In genomic region chr4:113905301-113905700, GRCh38 we compare ENCODE assay signal across 19 cellular contexts.
"Had no signal": no experiment of that assay in that cellular context is flagged by ENCODE, and none has a peak within 500 bp of the region (broad histone marks: within the 10 kb centered on the region; RNA-seq: fewer than 3 reads in every experiment).

No MANE protein-coding gene starts in this region.

- H3K9me3 Mint-ChIP-seq: central memory CD8-positive, alpha-beta T cell; neural progenitor cell had no signal

- H3K9ac ChIP-seq: neural progenitor cell had no signal

- H3K27ac Mint-ChIP-seq: activated CD4-positive, alpha-beta T cell treated with anti-CD3 and anti-CD28 coated beads for 36 hours; activated T-helper 1 cell treated with anti-CD3 and anti-CD28 coated beads, Interleukin-12 subunit alpha, Interleukin-12 subunit beta, Interleukin-2, Interleukin-4 antibody, amounts not matched to agents 30 ng/mL and 10 ng/mL and 1 ng/mL, durations not matched to agents 14 hours and 24 hours and 36 hours; memory B cell; neural progenitor cell; progenitor cell of endocrine pancreas; stimulated activated naive CD8-positive, alpha-beta T cell treated with anti-CD3 and anti-CD28 coated beads, Interleukin-15, Interleukin-2, amounts not matched to agents 100 ng/mL and 50 ng/mL, for 24 hours; T-helper 2 cell treated with Interferon-gamma antibody and Interleukin-4, amounts not matched to agents 5 μg/mL and 100 μg/mL, for 36 hours; WTC11 had no signal

- H3K27me3 Mint-ChIP-seq: activated CD4-positive, alpha-beta T cell treated with anti-CD3 and anti-CD28 coated beads for 36 hours; central memory CD8-positive, alpha-beta T cell; progenitor cell of endocrine pancreas; stimulated activated naive CD8-positive, alpha-beta T cell treated with anti-CD3 and anti-CD28 coated beads, Interleukin-15, Interleukin-2, amounts not matched to agents 100 ng/mL and 50 ng/mL, for 24 hours had no signal

- H3K9me3 ChIP-seq: right atrium auricular region, suprapubic skin, transverse colon, vagina had no signal

- H2AFZ ChIP-seq: neural progenitor cell had no signal

- H3K4me3 Mint-ChIP-seq: activated T-helper 1 cell treated with anti-CD3 and anti-CD28 coated beads, Interleukin-12 subunit alpha, Interleukin-12 subunit beta, Interleukin-2, Interleukin-4 antibody, amounts not matched to agents 30 ng/mL and 10 ng/mL and 1 ng/mL, durations not matched to agents 14 hours and 24 hours and 36 hours; central memory CD8-positive, alpha-beta T cell; memory B cell; neural progenitor cell; stimulated activated naive CD8-positive, alpha-beta T cell treated with anti-CD3 and anti-CD28 coated beads, Interleukin-15, Interleukin-2, amounts not matched to agents 100 ng/mL and 50 ng/mL, for 24 hours; T-helper 2 cell treated with Interferon-gamma antibody and Interleukin-4, amounts not matched to agents 5 μg/mL and 100 μg/mL, for 36 hours; WTC11 had no signal

- H3K36me3 ChIP-seq: neural progenitor cell, transverse colon, vagina had no signal

- ATAC-seq: activated CD4-positive, alpha-beta T cell treated with anti-CD3 and anti-CD28 coated beads for 36 hours; WTC11 had no signal

- H3K36me3 Mint-ChIP-seq: memory B cell, neural progenitor cell had no signal

- H3K4me2 ChIP-seq: neural progenitor cell had no signal

- H3K4me3 ChIP-seq: coronary artery, neural progenitor cell, right atrium auricular region, suprapubic skin, transverse colon, vagina had no signal

- H3K27me3 ChIP-seq: brain microvascular endothelial cell, neural progenitor cell, right atrium auricular region, suprapubic skin, transverse colon, vagina had no signal

- H3K4me1 Mint-ChIP-seq: neural progenitor cell, WTC11 had no signal

- H3K4me1 ChIP-seq: neural progenitor cell, right atrium auricular region, vagina had no signal

- H3K27ac ChIP-seq: brain microvascular endothelial cell, coronary artery, neural progenitor cell, right atrium auricular region, suprapubic skin, transverse colon, vagina had no signal

- DNase-seq: activated CD4-positive, alpha-beta T cell treated with anti-CD3 and anti-CD28 coated beads for 36 hours; activated CD4-positive, alpha-beta T cell treated with anti-CD3 and anti-CD28 coated beads, Interleukin-2, amount 50 U/mL, for 48 hours; activated gamma-delta T cell treated with Interleukin-2 at 50 U/mL for 16 hours; activated T-cell treated with anti-CD3 and anti-CD28 coated beads for 4 hours; aorta; brain microvascular endothelial cell; transverse colon had no signal
